Comparison of ENCODE assay signal across 8 cellular contexts in the genomic region with DNA sequence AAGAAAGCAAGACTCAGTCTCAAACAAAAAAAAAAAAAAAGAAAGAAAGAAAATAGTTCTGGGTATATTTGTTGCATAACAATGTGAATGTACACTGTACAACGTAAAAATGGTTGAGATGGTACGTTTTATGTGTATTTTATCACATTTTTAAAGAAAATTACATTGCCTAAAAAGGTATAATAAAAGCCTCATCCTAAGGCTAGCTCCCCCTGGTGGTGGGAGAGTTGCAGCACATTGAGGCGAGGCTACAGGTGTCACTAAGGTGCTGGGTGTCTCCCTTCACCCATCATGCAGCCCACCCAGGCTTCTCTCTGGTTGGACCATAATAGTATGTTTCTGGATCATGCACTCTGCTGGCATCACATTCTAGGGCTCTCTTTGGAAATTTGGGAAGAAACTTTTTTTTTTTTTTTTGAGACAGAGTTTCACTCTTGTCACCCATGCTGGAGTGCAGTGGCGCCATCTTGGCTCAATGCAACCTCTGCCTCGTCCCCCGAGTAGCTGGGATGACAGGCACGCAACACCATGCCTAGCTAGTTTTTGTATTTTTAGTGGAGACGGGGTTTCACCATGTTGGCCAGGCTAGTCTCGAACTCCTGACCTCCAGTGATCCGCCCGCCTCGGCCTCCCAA. TPM values are rescaled to one million over a fixed set of nuclear protein-coding genes. Genes with fewer than 3 reads are reported as not detected.
DNase-seq lines count a peak whose midpoint lies in the region; ATAC-seq and TF ChIP-seq lines count a peak whose summit lies in the region.

No MANE protein-coding gene starts in this region.

- H3K4me1 Mint-ChIP-seq in Caco-2 (ENCODE audit: low read depth, unreplicated experiment): peaks cover 4% of the 10 kb centered on the region

- no peaks in the 10 kb centered on the region for H3K27me3 Mint-ChIP-seq in Caco-2 (ENCODE audit: insufficient read depth, unreplicated experiment)

- H3K4me3 Mint-ChIP-seq in Caco-2 (ENCODE audit: unreplicated experiment): no peak overlapping the region

- no TSS peak for BruUV-seq in Caco-2 (replicated peaks; lab: Mats Ljungman, UMichigan)

- no peak overlapping the region for H3K27ac Mint-ChIP-seq in Caco-2 (ENCODE audit: unreplicated experiment)

- POLR2A ChIA-PET in Caco-2 (lab: Charles Lee): no interaction called here

- no peaks in the 10 kb centered on the region for H3K36me3 Mint-ChIP-seq in Caco-2 (ENCODE audit: insufficient read depth, unreplicated experiment)

- ATAC-seq in GM19397 (IDR thresholded peaks at IDR 0.05; ENCODE audit: unreplicated experiment): no peak
- no peak for ATAC-seq in GM18519 (IDR thresholded peaks at IDR 0.05; ENCODE audit: low FRiP score, unreplicated experiment)

- H3K36me3 ChIP-seq in Caco-2 (ENCODE audit: control insufficient read depth, insufficient read depth, low read length): no peaks in the 10 kb centered on the region

- H3K27me3 ChIP-seq in Caco-2 (replicated peaks; ENCODE audit: control insufficient read depth, insufficient read depth, low read length): no peaks in the 10 kb centered on the region

- peak; percentile 76 to 78 for DNase-seq in Caco-2
- peak; percentile 34 for DNase-seq in HPDE6-E6E7 (ENCODE audit: extremely low spot score)
- peak; percentile 56 to 84 (median 71) for DNase-seq in T-helper 1 cell
- peak; percentile 49 for DNase-seq in amniotic epithelial cell (ENCODE audit: low read depth)
- DNase-seq in inferior parietal cortex (ENCODE audit: extremely low spot score): peak; percentile 53
- DNase-seq in stimulated activated CD4-positive, alpha-beta T cell treated with anti-CD3 and anti-CD28 coated beads, Interleukin-2, amount 100 ng/mL, for 4 hours (ENCODE audit: low read depth): peak; percentile 77

- no peaks in the 10 kb centered on the region for H3K9me3 ChIP-seq in Caco-2

- CTCF ChIA-PET in Caco-2 (lab: Charles Lee): interaction anchor here (0.6 to 1.3 kb wide), 9 partner anchors 12 to 246 kb away, joined by 3 to 7 read pairs (median 3); a partner anchor contains a TSS

- peak; percentile 77 to 78 for TF ChIP-seq CTCF in Caco-2 (IDR thresholded peaks at IDR 0.05; ENCODE audit: insufficient read depth in 1 of 2, low read depth in 1 of 2, low read length in 1 of 2, severe bottlenecking in 1 of 2, unreplicated experiment in 1 of 2)

- no peaks in the 10 kb centered on the region for H3K4me1 ChIP-seq in Caco-2

- H3K9me3 Mint-ChIP-seq in Caco-2 (ENCODE audit: unreplicated experiment): no peaks in the 10 kb centered on the region

- H3K4me3 ChIP-seq in Caco-2 (ENCODE audit: low read depth, low read length): no peak overlapping the region

- intact Hi-C loops in Caco-2 (cut with micrococcal nuclease; ENCODE audit: unreplicated experiment): loop anchor here (1.0 to 2.0 kb wide), 2 partner anchors 25 to 218 kb away; no protein-coding TSS in a partner anchor

RNA-seq across cellular contexts. Expression of a gene that starts 12.4 kb away (rescaled TPM):
- total RNA-seq in Caco-2 (2022): 208 and 232 TPM in 2 replicates
